Comparison of ENCODE assay signal across 11 cellular contexts in the genomic region with DNA sequence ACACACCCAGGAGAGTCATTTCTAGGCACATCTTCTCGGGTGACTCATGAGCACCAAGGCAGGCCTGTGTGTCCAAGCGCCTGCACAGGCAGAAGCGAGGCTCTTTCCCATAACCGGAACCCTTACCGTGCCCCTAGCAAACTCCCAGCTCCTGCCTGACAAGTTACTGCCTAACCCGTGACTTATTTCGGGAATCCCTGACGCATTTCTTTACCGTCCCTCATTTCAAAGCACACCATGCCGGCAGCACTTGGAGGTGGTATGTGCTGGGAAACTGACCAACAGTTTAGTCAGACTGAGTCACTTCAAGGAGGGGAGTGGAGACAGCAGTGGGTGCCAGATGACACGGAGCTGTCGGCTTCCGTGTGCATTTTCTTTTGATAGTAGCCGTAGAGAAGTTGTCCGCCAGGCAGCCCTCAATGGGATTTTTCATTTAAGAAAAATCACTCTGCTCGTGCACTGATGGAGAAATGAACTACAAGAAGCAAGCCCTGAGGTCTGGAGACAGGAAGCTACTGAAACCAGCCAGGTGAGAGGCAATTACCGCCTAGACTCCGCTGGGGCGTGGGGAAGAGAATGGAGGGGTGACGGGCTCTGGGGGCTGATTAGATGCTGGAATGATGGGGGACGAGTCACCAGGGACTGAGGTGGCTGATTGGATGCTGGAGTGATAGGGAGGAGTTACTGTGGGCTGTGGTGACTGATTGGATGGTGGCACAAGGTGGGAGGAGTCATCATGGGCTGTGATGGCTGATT. TPM values are rescaled to one million over a fixed set of nuclear protein-coding genes. Genes with fewer than 3 reads are reported as not detected.
DNase-seq lines count a peak whose midpoint lies in the region; ATAC-seq and TF ChIP-seq lines count a peak whose summit lies in the region.
"Had no signal": no experiment of that assay in that cellular context is flagged by ENCODE, and none has a peak within 500 bp of the region (broad histone marks: within the 10 kb centered on the region; RNA-seq: fewer than 3 reads in every experiment).

No MANE protein-coding gene starts in this region.

- no peaks in the 10 kb centered on the region for H3K79me1 ChIP-seq in mesenchymal stem cell (replicated peaks; ENCODE audit: low read length, poor library complexity, severe bottlenecking)

- peak overlapping the region; percentile 66 for H2AK5ac ChIP-seq in mesenchymal stem cell (ENCODE audit: low read length, severe bottlenecking)

- no peaks in the 10 kb centered on the region for H3K9me3 ChIP-seq in mesenchymal stem cell (ENCODE audit: control insufficient read depth, low read length)

- H4K91ac ChIP-seq in mesenchymal stem cell (ENCODE audit: low read length) = no peak overlapping the region

- H3K4me2 ChIP-seq in mesenchymal stem cell (ENCODE audit: low read length, poor library complexity, severe bottlenecking) = peak overlapping the region; percentile 7

- H3K27ac ChIP-seq in mesenchymal stem cell (ENCODE audit: low read length, poor library complexity, severe bottlenecking) = peak overlapping the region; percentile 92
- H3K27ac ChIP-seq: HL-60 had no signal

- H3K4ac ChIP-seq in mesenchymal stem cell (ENCODE audit: low read depth in 1 of 2, low read length in 2 of 2) = no peak overlapping the region

- 63% methylated on average over 19 of the region's 21 CpGs for WGBS in mesenchymal stem cell

- no peak overlapping the region for H3K23ac ChIP-seq in mesenchymal stem cell (ENCODE audit: low read length in 2 of 2)

- H3K14ac ChIP-seq in mesenchymal stem cell (ENCODE audit: low read length in 2 of 2) = no peak overlapping the region

- H3K4me3 ChIP-seq in AG04449 (ENCODE audit: low read depth, low read length) (peak overlapping the region; percentile 61), mesenchymal stem cell (ENCODE audit: insufficient read depth in 1 of 2, low read depth in 1 of 2, low read length in 2 of 2) (peak overlapping the region in 1 of 2 experiments; percentile 71)

- DNase-seq in AG04449 (ENCODE audit: low read depth, low spot score) (peak; percentile 100), LoVo (ENCODE audit: low spot score) (peak; percentile 90), dedifferentiated amniotic fluid mesenchymal stem cell (ENCODE audit: extremely low spot score) (peak; percentile 95), mesenchymal stem cell (peak; percentile 98), HuH-7 (ENCODE audit: low spot score) (no peak), SIG-M5 (lab: John Stamatoyannopoulos, UW) (no peak)
- DNase-seq: activated naive CD8-positive, alpha-beta T cell treated with anti-CD3 and anti-CD28 coated beads for 36 hours; DND-41 had no signal

- H2BK12ac ChIP-seq in mesenchymal stem cell (ENCODE audit: low read length in 2 of 2) = peak overlapping the region in 1 of 2 experiments; percentile 41

- H3K9ac ChIP-seq in mesenchymal stem cell (ENCODE audit: low read length) = peak overlapping the region; percentile 87

- CTCF ChIA-PET in AG04449 (lab: Yijun Ruan, JAX) = interaction anchor here (0.8 to 3.3 kb wide), 5 partner anchors 18 to 198 kb away, joined by 3 to 17 read pairs (median 7); a partner anchor contains a TSS

- no peak overlapping the region for H2AFZ ChIP-seq in mesenchymal stem cell (ENCODE audit: low read depth, low read length)

- no peak for TF ChIP-seq CTCF in AG04449 (IDR thresholded peaks at IDR 0.05; ENCODE audit: insufficient read depth, low read length, missing control alignments)

- H3K36me3 ChIP-seq in mesenchymal stem cell (ENCODE audit: control insufficient read depth in 1 of 2, insufficient read depth in 2 of 2, low read depth in 1 of 2, low read length in 2 of 2) = no peaks in the 10 kb centered on the region

- H2BK5ac ChIP-seq in mesenchymal stem cell (ENCODE audit: low read depth, low read length, poor library complexity, severe bottlenecking) = peak overlapping the region; percentile 34

- no peak overlapping the region for H2BK120ac ChIP-seq in mesenchymal stem cell (ENCODE audit: low read depth, low read length)

- H3K18ac ChIP-seq in mesenchymal stem cell (ENCODE audit: low read depth in 1 of 2, low read length in 2 of 2) = no peak overlapping the region

- no peak overlapping the region for H2BK15ac ChIP-seq in mesenchymal stem cell (ENCODE audit: low read depth, poor library complexity, severe bottlenecking)

- no peak for ATAC-seq in GM21825 (IDR thresholded peaks at IDR 0.05; ENCODE audit: unreplicated experiment)
- no peak for ATAC-seq in GM21786 (IDR thresholded peaks at IDR 0.05; ENCODE audit: unreplicated experiment)

- POLR2A ChIA-PET in AG04449 (lab: Yijun Ruan, JAX) = interaction anchor here (0.6 to 1.6 kb wide), 9 partner anchors 12 to 464 kb away, joined by 3 to 10 read pairs (median 3); a partner anchor contains a TSS

- H3K4me1 ChIP-seq in mesenchymal stem cell (ENCODE audit: control insufficient read depth, insufficient read depth, low read depth, low read length) = peaks cover 15% of the 10 kb centered on the region

- no peak overlapping the region for H4K8ac ChIP-seq in mesenchymal stem cell (ENCODE audit: low read length)

- H3K27me3 ChIP-seq in mesenchymal stem cell (ENCODE audit: control insufficient read depth in 1 of 2, insufficient read depth in 1 of 2, low read length in 2 of 2) = no peaks in the 10 kb centered on the region

RNA-seq across cellular contexts. Expression of a gene that starts 17.2 kb away (rescaled TPM):
- 2.7 TPM for polyA plus RNA-seq in mesenchymal stem cell (2013, experiment 1 of 2)
- polyA plus RNA-seq in mesenchymal stem cell (2013, experiment 2 of 2) = 2.5 TPM

Comparison
In these comparisons a context has a peak if more than half of its experiments do, and no peak if none do; other contexts are left out.
1. DNase-seq: peak in AG04449 (single experiment), LoVo (single experiment), dedifferentiated amniotic fluid mesenchymal stem cell (single experiment) and mesenchymal stem cell (single experiment); none in HuH-7 (single experiment) and SIG-M5 (single experiment).